1 cellular context compared by ENCODE assay signal in the genomic region with DNA sequence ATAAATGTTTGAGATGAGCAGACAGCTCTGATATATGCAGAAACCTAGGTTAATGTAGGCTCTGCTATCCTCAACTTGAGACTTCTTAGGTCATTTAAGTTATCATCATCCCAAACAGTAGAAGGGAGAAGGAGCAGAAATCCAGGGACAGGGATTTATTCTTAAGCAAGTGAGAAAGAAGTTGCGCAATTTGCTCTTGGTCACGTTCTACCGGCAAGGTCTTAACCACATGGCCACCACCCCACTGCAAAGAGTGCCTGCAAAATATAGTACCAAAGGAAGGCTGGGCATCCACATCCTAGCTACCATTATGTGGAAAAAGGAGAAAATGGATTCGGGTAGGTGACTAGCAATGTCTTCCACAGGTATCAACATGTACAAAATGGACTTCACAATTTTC.
TF ChIP-seq lines count a peak whose summit lies in the region.

No MANE protein-coding gene starts in this region.

TF ChIP-seq in K562, 482 proteins besides CTCF, POLR2A, EP300 and RAD21:
- no peak for TF ChIP-seq ZBTB8A (IDR thresholded peaks at IDR 0.05; ENCODE audit: partially characterized antibody)
- TF ChIP-seq CEBPB (tag; IDR thresholded peaks at IDR 0.05), result peak; percentile 73
- no peak for TF ChIP-seq CEBPG (CRISPR knock-in tag; IDR thresholded peaks at IDR 0.05)
- peak in 1 of 2 experiments; percentile 73; a peak in 2 of 4 replicates for TF ChIP-seq CEBPG (tag; conservative IDR thresholded peaks at IDR 0.05 in 1 of 2, IDR thresholded peaks at IDR 0.05 in 1 of 2)
